ENCODE assay signal across 30 cellular contexts in genomic region chr6:28343898-28344677, GRCh38.
"Had no signal": no experiment of that assay in that cellular context is flagged by ENCODE, and none has a peak within 500 bp of the region (broad histone marks: within the 10 kb centered on the region; RNA-seq: fewer than 3 reads in every experiment).

No MANE protein-coding gene starts in this region.

- FAIRE-seq: islet of Langerhans, kidney, pancreas, urothelium cell line had no signal

- H3K4me1 ChIP-seq: left lung, lower lobe of right lung, pancreas, prostate gland, suprapubic skin, tibial artery, upper lobe of right lung had no signal

- H3K27me3 ChIP-seq: pancreas, tibial artery, upper lobe of right lung had no signal

- H3K9me3 ChIP-seq: lower lobe of right lung, pancreas, prostate gland, suprapubic skin, thoracic aorta, tibial artery, upper lobe of right lung had no signal

- H3K27ac ChIP-seq: left lung, lower lobe of right lung, pancreas, prostate gland, skin epidermis, suprapubic skin, thoracic aorta, tibial artery, upper lobe of right lung had no signal

- ATAC-seq: left colon; left lung; lower lobe of right lung; naive thymus-derived CD8-positive, alpha-beta T cell; pancreas; right cardiac atrium; sciatic nerve; stimulated activated effector memory CD8-positive, alpha-beta T cell treated with anti-CD3 and anti-CD28 coated beads, Interleukin-12 subunit alpha, Interleukin-12 subunit beta, amount 100 ng/mL, for 72 hours; upper lobe of right lung had no signal

- DNase-seq: hypothalamus; immature natural killer cell; kidney; left colon; left lung; lower lobe of right lung; mammary epithelial cell; mesenchymal stem cell; naive thymus-derived CD8-positive, alpha-beta T cell; nucleus accumbens; pancreas; posterior cingulate gyrus; retina; right cardiac atrium; stimulated activated CD4-positive, alpha-beta T cell treated with anti-CD3 and anti-CD28 coated beads, Interleukin-12 subunit alpha, Interleukin-12 subunit beta, amount 100 ng/mL, for 4 hours; stimulated activated CD4-positive, alpha-beta T cell treated with anti-CD3 and anti-CD28 coated beads, Interleukin-15, amount 100 ng/mL, for 24 hours; stimulated activated CD4-positive, alpha-beta T cell treated with anti-CD3 and anti-CD28 coated beads, Interleukin-2, amount 100 ng/mL, for 24 hours; stimulated activated CD4-positive, alpha-beta T cell treated with anti-CD3 and anti-CD28 coated beads, Interleukin-4, amount 100 ng/mL, for 24 hours; stimulated activated naive CD4-positive, alpha-beta T cell; tibial artery; trophoblast cell; upper lobe of right lung had no signal

- H3K36me3 ChIP-seq: left lung, lower lobe of right lung, pancreas, prostate gland, suprapubic skin, thoracic aorta, tibial artery, upper lobe of right lung had no signal

- H3K4me3 ChIP-seq: left lung, lower lobe of right lung, pancreas, prostate gland, skin epidermis, suprapubic skin, thoracic aorta, tibial artery, upper lobe of right lung had no signal
